ENCODE assay signal across 8 cellular contexts in genomic region chr10:95430231-95430951, GRCh38.
DNase-seq lines count a peak whose midpoint lies in the region; ATAC-seq lines count a peak whose summit lies in the region.

No MANE protein-coding gene starts in this region.

- H3K4me1 ChIP-seq in mesenchymal stem cell (ENCODE audit: control insufficient read depth, insufficient read depth, low read depth, low read length), result peaks cover 13% of the 10 kb centered on the region

- H3K27me3 Mint-ChIP-seq in activated CD4-positive, alpha-beta T cell treated with anti-CD3 and anti-CD28 coated beads for 36 hours, result no peaks in the 10 kb centered on the region

- H2AK5ac ChIP-seq in mesenchymal stem cell (ENCODE audit: low read length, severe bottlenecking), result no peak overlapping the region

- H3K9me3 Mint-ChIP-seq in activated CD4-positive, alpha-beta T cell treated with anti-CD3 and anti-CD28 coated beads for 36 hours (ENCODE audit: low read depth), result no peaks in the 10 kb centered on the region

- H2AFZ ChIP-seq in mesenchymal stem cell (ENCODE audit: low read depth, low read length), result no peak overlapping the region

- no peak overlapping the region for H3K27ac ChIP-seq in mesenchymal stem cell (ENCODE audit: low read length, poor library complexity, severe bottlenecking)

- H3K4me3 Mint-ChIP-seq in activated CD4-positive, alpha-beta T cell treated with anti-CD3 and anti-CD28 coated beads for 36 hours, result no peak overlapping the region

- POLR2A ChIA-PET in activated CD4-positive, alpha-beta T cell treated with anti-CD3 and anti-CD28 coated beads for 36 hours (lab: Charles Lee), result interaction anchor here (0.8 kb wide), 1 partner anchor 38 kb away, joined by 5 read pairs; no protein-coding TSS in a partner anchor

- intact Hi-C loops in activated CD4-positive, alpha-beta T cell treated with anti-CD3 and anti-CD28 coated beads for 36 hours (cut with DNase I, micrococcal nuclease), result loop anchor here (1.0 kb wide), 3 partner anchors 16 to 171 kb away; no protein-coding TSS in a partner anchor

- H2BK120ac ChIP-seq in mesenchymal stem cell (ENCODE audit: low read depth, low read length), result no peak overlapping the region

- H3K18ac ChIP-seq in mesenchymal stem cell (ENCODE audit: low read depth in 1 of 2, low read length in 2 of 2), result no peak overlapping the region

- H2BK12ac ChIP-seq in mesenchymal stem cell (ENCODE audit: low read length in 2 of 2), result no peak overlapping the region

- peaks cover 0 to 16% of the 10 kb centered on the region in 2 experiments for H3K27me3 ChIP-seq in mesenchymal stem cell (ENCODE audit: control insufficient read depth in 1 of 2, insufficient read depth in 1 of 2, low read length in 2 of 2)

- no peak overlapping the region for H3K9ac ChIP-seq in mesenchymal stem cell (ENCODE audit: low read length)

- no peak overlapping the region for H3K4ac ChIP-seq in mesenchymal stem cell (ENCODE audit: low read depth in 1 of 2, low read length in 2 of 2)

- no peaks in the 10 kb centered on the region for H3K4me1 Mint-ChIP-seq in activated CD4-positive, alpha-beta T cell treated with anti-CD3 and anti-CD28 coated beads for 36 hours

- no peak overlapping the region for H3K27ac Mint-ChIP-seq in activated CD4-positive, alpha-beta T cell treated with anti-CD3 and anti-CD28 coated beads for 36 hours

- CTCF ChIA-PET in activated CD4-positive, alpha-beta T cell treated with anti-CD3 and anti-CD28 coated beads for 36 hours (lab: Charles Lee), result interaction anchor here (0.6 to 9.3 kb wide), 23 partner anchors 10 to 1563 kb away, joined by 3 to 92 read pairs (median 4); no protein-coding TSS in a partner anchor

- H3K9me3 ChIP-seq in mesenchymal stem cell (ENCODE audit: control insufficient read depth, low read length), result no peaks in the 10 kb centered on the region

- ATAC-seq in GM18502 (IDR thresholded peaks at IDR 0.05; ENCODE audit: poor library complexity, unreplicated experiment), result peak; percentile 84
- peak; percentile 67 for ATAC-seq in HG02852 (IDR thresholded peaks at IDR 0.05; ENCODE audit: unreplicated experiment)
- peak; percentile 94 for ATAC-seq in activated CD4-positive, alpha-beta T cell treated with anti-CD3 and anti-CD28 coated beads for 36 hours

- H4K91ac ChIP-seq in mesenchymal stem cell (ENCODE audit: low read length), result no peak overlapping the region

- no peak overlapping the region for H4K8ac ChIP-seq in mesenchymal stem cell (ENCODE audit: low read length)

- H3K4me2 ChIP-seq in mesenchymal stem cell (ENCODE audit: low read length, poor library complexity, severe bottlenecking), result no peak overlapping the region

- no peaks in the 10 kb centered on the region for H3K36me3 Mint-ChIP-seq in activated CD4-positive, alpha-beta T cell treated with anti-CD3 and anti-CD28 coated beads for 36 hours (ENCODE audit: low read depth)

- H3K4me3 ChIP-seq in mesenchymal stem cell (ENCODE audit: insufficient read depth in 1 of 2, low read depth in 1 of 2, low read length in 2 of 2), result no peak overlapping the region

- H3K14ac ChIP-seq in mesenchymal stem cell (ENCODE audit: low read length in 2 of 2), result no peak overlapping the region

- H2BK5ac ChIP-seq in mesenchymal stem cell (ENCODE audit: low read depth, low read length, poor library complexity, severe bottlenecking), result no peak overlapping the region

- H3K79me1 ChIP-seq in mesenchymal stem cell (replicated peaks; ENCODE audit: low read length, poor library complexity, severe bottlenecking), result no peaks in the 10 kb centered on the region

- peaks cover 0 to 4% of the 10 kb centered on the region in 2 experiments for H3K36me3 ChIP-seq in mesenchymal stem cell (ENCODE audit: control insufficient read depth in 1 of 2, insufficient read depth in 2 of 2, low read depth in 1 of 2, low read length in 2 of 2)

- no peak overlapping the region for H2BK15ac ChIP-seq in mesenchymal stem cell (ENCODE audit: low read depth, poor library complexity, severe bottlenecking)

- 44% methylated on average over 11 of the region's 12 CpGs for WGBS in mesenchymal stem cell

- peak; percentile 53 to 54 for DNase-seq in AML-193 (lab: John Stamatoyannopoulos, UW)
- peak; percentile 53 for DNase-seq in NCI-H1694 (lab: John Stamatoyannopoulos, UW)
- peak; percentile 60 for DNase-seq in activated CD4-positive, alpha-beta T cell treated with anti-CD3 and anti-CD28 coated beads for 36 hours
- peak; percentile 59 to 71 for DNase-seq in dermis microvascular lymphatic vessel endothelial cell (ENCODE audit: low read depth in 2 of 2)
- DNase-seq in mesenchymal stem cell, result peak; percentile 58
- peak; percentile 80 for DNase-seq in superior temporal gyrus (ENCODE audit: extremely low spot score)

- H3K23ac ChIP-seq in mesenchymal stem cell (ENCODE audit: low read length in 2 of 2), result no peak overlapping the region
